In genomic region chr6:122623279-122623678, GRCh38 we compare ENCODE assay signal across 22 cellular contexts. TPM values are rescaled to one million over a fixed set of nuclear protein-coding genes. Genes with fewer than 3 reads are reported as not detected.
"Had no signal": no experiment of that assay in that cellular context is flagged by ENCODE, and none has a peak within 500 bp of the region (broad histone marks: within the 10 kb centered on the region; RNA-seq: fewer than 3 reads in every experiment).

No MANE protein-coding gene starts in this region.

- H3K27ac ChIP-seq: esophagus squamous epithelium, skin epidermis, suprapubic skin, transverse colon, vagina had no signal

- H3K4me1 Mint-ChIP-seq: activated naive CD4-positive, alpha-beta T cell treated with anti-CD3 and anti-CD28 coated beads, Interleukin-2, amount 50 U/mL, for 24 hours; stimulated activated naive CD8-positive, alpha-beta T cell treated with anti-CD3 and anti-CD28 coated beads, Interleukin-15, amount 100 ng/mL, for 72 hours had no signal

- H3K36me3 ChIP-seq: esophagus squamous epithelium, suprapubic skin, transverse colon, vagina had no signal

- H3K36me3 Mint-ChIP-seq: activated naive CD4-positive, alpha-beta T cell treated with anti-CD3 and anti-CD28 coated beads, Interleukin-2, amount 50 U/mL, for 24 hours had no signal

- ATAC-seq: activated CD4-positive, CD25-positive, alpha-beta regulatory T cell treated with anti-CD3 and anti-CD28 coated beads, Interleukin-2, amount 50 U/mL, for 24 hours; left lobe of liver; stimulated activated naive CD8-positive, alpha-beta T cell treated with anti-CD3 and anti-CD28 coated beads, Interleukin-15, amount 100 ng/mL, for 72 hours had no signal

- DNase-seq: activated CD4-positive, alpha-beta T cell treated with anti-CD3 and anti-CD28 coated beads, Interleukin-2, amount 50 U/mL, for 1 hour; activated CD8-positive, alpha-beta memory T cell treated with anti-CD3 and anti-CD28 coated beads for 24 hours; activated CD8-positive, alpha-beta memory T cell treated with anti-CD3 and anti-CD28 coated beads, Interleukin-2, amount 50 U/mL, for 48 hours; activated effector memory CD4-positive, alpha-beta T cell treated with anti-CD3 and anti-CD28 coated beads, Interleukin-2, amount 50 U/mL, for 16 hours; activated T-cell treated with anti-CD3 and anti-CD28 coated beads, Interleukin-2, amount 50 U/mL, for 48 hours; effector CD8-positive, alpha-beta T cell; esophagus squamous epithelium; kidney; posterior cingulate gyrus; stimulated activated CD4-positive, alpha-beta T cell treated with anti-CD3 and anti-CD28 coated beads, Interleukin-15, amount 100 ng/mL, for 24 hours; stimulated activated CD4-positive, alpha-beta T cell treated with anti-CD3 and anti-CD28 coated beads, Interleukin-2, amount 100 ng/mL, for 48 hours; stimulated activated naive CD8-positive, alpha-beta T cell treated with anti-CD3 and anti-CD28 coated beads, Interleukin-15, amount 100 ng/mL, for 72 hours; transverse colon had no signal

- H3K9me3 Mint-ChIP-seq: activated naive CD4-positive, alpha-beta T cell treated with anti-CD3 and anti-CD28 coated beads, Interleukin-2, amount 50 U/mL, for 24 hours; dendritic cell treated with granulocyte-macrophage colony-stimulating factor and Interleukin-4, amounts not matched to agents 40 ng/mL and 50 ng/mL, for 4 days; nephron progenitor cell; stimulated activated naive CD8-positive, alpha-beta T cell treated with anti-CD3 and anti-CD28 coated beads, Interleukin-15, amount 100 ng/mL, for 72 hours had no signal

- H3K4me3 ChIP-seq: esophagus squamous epithelium, skin epidermis, suprapubic skin, transverse colon, vagina had no signal

- H3K27me3 ChIP-seq: suprapubic skin, transverse colon, vagina had no signal

- H3K9me3 ChIP-seq: esophagus squamous epithelium, suprapubic skin, transverse colon, vagina had no signal

- H3K27ac Mint-ChIP-seq: activated naive CD4-positive, alpha-beta T cell treated with anti-CD3 and anti-CD28 coated beads, Interleukin-2, amount 50 U/mL, for 24 hours; dendritic cell treated with granulocyte-macrophage colony-stimulating factor and Interleukin-4, amounts not matched to agents 40 ng/mL and 50 ng/mL, for 4 days; nephron progenitor cell; stimulated activated naive CD8-positive, alpha-beta T cell treated with anti-CD3 and anti-CD28 coated beads, Interleukin-15, amount 100 ng/mL, for 72 hours had no signal

- H3K4me1 ChIP-seq: esophagus squamous epithelium, suprapubic skin, transverse colon, vagina had no signal

- H3K4me3 Mint-ChIP-seq: activated naive CD4-positive, alpha-beta T cell treated with anti-CD3 and anti-CD28 coated beads, Interleukin-2, amount 50 U/mL, for 24 hours; dendritic cell treated with granulocyte-macrophage colony-stimulating factor and Interleukin-4, amounts not matched to agents 40 ng/mL and 50 ng/mL, for 4 days; nephron progenitor cell; stimulated activated naive CD8-positive, alpha-beta T cell treated with anti-CD3 and anti-CD28 coated beads, Interleukin-15, amount 100 ng/mL, for 72 hours had no signal

RNA-seq across cellular contexts. Expression of gene PKIB, which starts 13.1 kb away (rescaled TPM):
- total RNA-seq: endothelial cell of umbilical vein had no signal
- polyA plus RNA-seq: endothelial cell of umbilical vein had no signal
